1 cellular context compared by ENCODE assay signal in the genomic region with DNA sequence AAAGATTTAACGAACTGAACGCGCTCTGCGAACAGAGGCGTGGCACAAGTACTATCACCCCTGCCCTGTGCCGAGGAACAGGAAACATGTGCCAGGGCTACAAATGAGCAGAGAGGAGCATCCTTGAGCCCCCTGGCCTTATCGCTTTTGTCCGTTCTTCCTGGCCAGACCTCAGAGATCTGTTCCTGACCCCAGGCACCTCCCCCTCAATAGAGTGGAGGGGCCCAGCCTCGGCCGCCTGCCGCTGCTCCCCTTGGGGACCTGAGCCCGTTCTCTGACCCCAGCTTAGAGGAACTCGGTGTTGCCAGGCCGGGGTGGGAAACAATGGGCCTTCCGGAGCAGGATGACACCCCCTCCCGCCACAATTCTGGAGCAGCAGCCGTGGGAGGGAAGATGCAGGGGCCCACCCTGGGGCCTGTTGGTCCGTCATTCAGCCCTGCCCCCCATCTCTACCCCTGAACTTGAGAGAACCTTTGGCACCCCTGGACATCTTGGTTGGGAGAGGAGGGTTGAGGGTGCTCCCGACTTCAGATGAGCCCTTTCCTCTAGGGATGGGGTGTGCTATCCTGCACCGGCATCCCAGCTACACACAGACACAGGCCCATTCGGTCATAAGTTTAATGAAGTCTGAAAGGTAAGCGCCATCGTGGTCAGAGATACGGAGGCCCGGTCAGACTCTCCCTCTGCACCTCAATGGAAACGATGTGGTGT.
TF ChIP-seq lines count a peak whose summit lies in the region.

No MANE protein-coding gene starts in this region.

TF ChIP-seq in H1, 55 proteins besides CTCF, POLR2A, EP300 and RAD21:
- TF ChIP-seq GTF2F1 (IDR thresholded peaks at IDR 0.05; ENCODE audit: borderline replicate concordance, low read depth, low read length) (no peak), MAFK (IDR thresholded peaks at IDR 0.05; ENCODE audit: low read depth, low read length) (no peak), SAP30 (IDR thresholded peaks at IDR 0.05; ENCODE audit: insufficient read depth, insufficient replicate concordance, low read length) (peak; percentile 24)
TF ChIP-seq in H1: peak in this region for 1.
